1 cellular context compared by ENCODE assay signal in the genomic region with DNA sequence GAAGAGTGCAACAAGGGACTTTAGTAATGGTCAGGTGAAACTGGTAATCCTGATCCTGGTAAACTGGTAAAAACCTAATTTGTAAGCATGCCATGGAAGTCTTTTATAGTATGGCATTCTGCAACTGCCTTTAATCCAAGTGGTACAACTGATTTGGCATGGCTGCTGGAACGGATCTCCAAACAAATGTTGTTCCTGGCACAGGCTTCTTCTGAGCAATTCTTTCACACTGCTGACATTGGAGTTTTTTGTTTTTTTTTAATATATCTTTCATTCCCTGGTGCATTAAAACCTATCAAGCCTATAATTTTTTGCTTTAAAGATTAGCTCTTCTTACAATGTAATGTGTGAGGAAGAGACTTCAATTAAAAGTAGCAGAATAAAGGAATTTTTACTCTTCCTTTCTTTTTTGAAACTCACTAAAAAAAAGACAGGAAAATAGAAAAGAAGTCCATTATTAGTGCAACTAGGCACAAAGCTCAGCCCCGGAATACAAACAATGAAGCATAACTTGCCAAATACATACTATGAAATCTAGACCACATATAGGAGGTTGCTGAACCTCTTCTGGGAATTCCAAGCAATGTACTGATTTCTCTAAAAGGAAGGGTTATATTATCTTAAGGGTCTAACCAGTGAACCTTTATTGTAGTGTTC.
TF ChIP-seq lines count a peak whose summit lies in the region.

No MANE protein-coding gene starts in this region.

TF ChIP-seq in HepG2, 621 proteins besides CTCF, POLR2A, EP300 and RAD21 (continued from another document):
- TF ChIP-seq, protein P1, sequence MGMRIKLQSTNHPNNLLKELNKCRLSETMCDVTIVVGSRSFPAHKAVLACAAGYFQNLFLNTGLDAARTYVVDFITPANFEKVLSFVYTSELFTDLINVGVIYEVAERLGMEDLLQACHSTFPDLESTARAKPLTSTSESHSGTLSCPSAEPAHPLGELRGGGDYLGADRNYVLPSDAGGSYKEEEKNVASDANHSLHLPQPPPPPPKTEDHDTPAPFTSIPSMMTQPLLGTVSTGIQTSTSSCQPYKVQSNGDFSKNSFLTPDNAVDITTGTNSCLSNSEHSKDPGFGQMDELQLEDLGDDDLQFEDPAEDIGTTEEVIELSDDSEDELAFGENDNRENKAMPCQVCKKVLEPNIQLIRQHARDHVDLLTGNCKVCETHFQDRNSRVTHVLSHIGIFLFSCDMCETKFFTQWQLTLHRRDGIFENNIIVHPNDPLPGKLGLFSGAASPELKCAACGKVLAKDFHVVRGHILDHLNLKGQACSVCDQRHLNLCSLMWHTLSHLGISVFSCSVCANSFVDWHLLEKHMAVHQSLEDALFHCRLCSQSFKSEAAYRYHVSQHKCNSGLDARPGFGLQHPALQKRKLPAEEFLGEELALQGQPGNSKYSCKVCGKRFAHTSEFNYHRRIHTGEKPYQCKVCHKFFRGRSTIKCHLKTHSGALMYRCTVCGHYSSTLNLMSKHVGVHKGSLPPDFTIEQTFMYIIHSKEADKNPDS (CRISPR knock-in tag; IDR thresholded peaks at IDR 0.05), result no peak
